8 cellular contexts compared by ENCODE assay signal in genomic region chr13:90868321-90868920, GRCh38.
DNase-seq lines count a peak whose midpoint lies in the region; ATAC-seq and TF ChIP-seq lines count a peak whose summit lies in the region.

No MANE protein-coding gene starts in this region.

- no peak overlapping the region for H3K27ac Mint-ChIP-seq in neural crest cell (ENCODE audit: unreplicated experiment)
- H3K27ac Mint-ChIP-seq in activated T-helper 17 cell treated with anti-CD3 and anti-CD28 coated beads, Interleukin-2, amount 50 U/mL, for 72 hours, result no peak overlapping the region

- H3K4me3 Mint-ChIP-seq in neural crest cell, result no peak overlapping the region
- no peak overlapping the region for H3K4me3 Mint-ChIP-seq in activated T-helper 17 cell treated with anti-CD3 and anti-CD28 coated beads, Interleukin-2, amount 50 U/mL, for 72 hours

- peaks cover 3% of the 10 kb centered on the region for H3K9me3 Mint-ChIP-seq in neural crest cell
- H3K9me3 Mint-ChIP-seq in activated T-helper 17 cell treated with anti-CD3 and anti-CD28 coated beads, Interleukin-2, amount 50 U/mL, for 72 hours, result peaks cover 4% of the 10 kb centered on the region

- no peaks in the 10 kb centered on the region for H3K9me3 ChIP-seq in DOHH2 (ENCODE audit: control insufficient read depth, insufficient read depth, low read length)

- no peaks in the 10 kb centered on the region for H3F3A ChIP-seq in DOHH2 (ENCODE audit: control insufficient read depth, insufficient read depth)

- no peaks in the 10 kb centered on the region for H4K20me1 ChIP-seq in DOHH2 (ENCODE audit: control insufficient read depth, insufficient read depth, low read depth, low read length)

- H3K79me2 ChIP-seq in DOHH2 (ENCODE audit: control insufficient read depth, low read length), result no peaks in the 10 kb centered on the region

- H3K9me2 ChIP-seq in DOHH2 (replicated peaks; ENCODE audit: control insufficient read depth, low read length), result no peaks in the 10 kb centered on the region

- H3K36me3 ChIP-seq in DOHH2 (ENCODE audit: control insufficient read depth, low read length), result no peaks in the 10 kb centered on the region

- H3K27me3 ChIP-seq in DOHH2 (ENCODE audit: control insufficient read depth, low read length), result no peaks in the 10 kb centered on the region

- no peak for ATAC-seq in activated T-helper 17 cell treated with anti-CD3 and anti-CD28 coated beads, Interleukin-2, amount 50 U/mL, for 72 hours (replicated peaks)
- no peak for ATAC-seq in GM19463 (IDR thresholded peaks at IDR 0.05; ENCODE audit: unreplicated experiment)

- TF ChIP-seq CTCF in DOHH2 (IDR thresholded peaks at IDR 0.05; ENCODE audit: low read depth, low read length, poor library complexity, severe bottlenecking) (peak; percentile 70), cardiac fibroblast (IDR thresholded peaks at IDR 0.05; ENCODE audit: low read depth, low read length) (peak; percentile 56), neural crest cell (conservative IDR thresholded peaks at IDR 0.05) (peak; percentile 96)

- H3K4me3 ChIP-seq in DOHH2 (ENCODE audit: low read length) (no peak overlapping the region), cardiac fibroblast (replicated peaks in 1 of 2; ENCODE audit: low read depth in 2 of 2, low read length in 2 of 2) (no peak overlapping the region)

- no peak overlapping the region for H3K27ac ChIP-seq in DOHH2 (ENCODE audit: low read depth, low read length)

- H3K4me1 ChIP-seq in DOHH2 (ENCODE audit: control insufficient read depth, low read length), result no peaks in the 10 kb centered on the region

- no peaks in the 10 kb centered on the region for H3K36me3 Mint-ChIP-seq in neural crest cell (ENCODE audit: low read depth)
- no peaks in the 10 kb centered on the region for H3K36me3 Mint-ChIP-seq in activated T-helper 17 cell treated with anti-CD3 and anti-CD28 coated beads, Interleukin-2, amount 50 U/mL, for 72 hours (ENCODE audit: low read depth)

- no peaks in the 10 kb centered on the region for H3K27me3 Mint-ChIP-seq in neural crest cell (ENCODE audit: low read depth)
- H3K27me3 Mint-ChIP-seq in activated T-helper 17 cell treated with anti-CD3 and anti-CD28 coated beads, Interleukin-2, amount 50 U/mL, for 72 hours, result no peaks in the 10 kb centered on the region

- H3K4me2 ChIP-seq in DOHH2 (ENCODE audit: low read length), result no peak overlapping the region

- peak; percentile 15 for DNase-seq in KG1 (lab: John Stamatoyannopoulos, UW)
- DNase-seq in cardiac fibroblast (ENCODE audit: low read depth in 2 of 2), result peak; percentile 45 to 61
- DNase-seq in neural crest cell (ENCODE audit: low read depth, low spot score), result peak; percentile 41
- DNase-seq in NCI-H1105 treated with DMSO at 0.1 percent for 48 hours (lab: John Stamatoyannopoulos, UW), result no peak
- DNase-seq in NCI-H187 treated with DMSO at 0.1 percent for 48 hours (lab: John Stamatoyannopoulos, UW), result no peak

- peaks cover 15% of the 10 kb centered on the region for H3K4me1 Mint-ChIP-seq in neural crest cell
- H3K4me1 Mint-ChIP-seq in activated T-helper 17 cell treated with anti-CD3 and anti-CD28 coated beads, Interleukin-2, amount 50 U/mL, for 72 hours, result no peaks in the 10 kb centered on the region

Comparison
In these comparisons a context has a peak if more than half of its experiments do, and no peak if none do; other contexts are left out.
1. DNase-seq: peak in KG1 (single experiment), cardiac fibroblast (2 of 2) and neural crest cell (single experiment); none in NCI-H1105 treated with DMSO at 0.1 percent for 48 hours (single experiment) and NCI-H187 treated with DMSO at 0.1 percent for 48 hours (single experiment).
2. Peak in every context shown above with its lines, with median percentiles within 50 percentile points of each other: CTCF ChIP-seq.